Comparison of ENCODE assay signal across 8 cellular contexts in genomic region chr22:37242395-37242918, GRCh38. TPM values are rescaled to one million over a fixed set of nuclear protein-coding genes. Genes with fewer than 3 reads are reported as not detected.
DNase-seq lines count a peak whose midpoint lies in the region; ATAC-seq and TF ChIP-seq lines count a peak whose summit lies in the region.

No MANE protein-coding gene starts in this region.

- WGBS in right lobe of liver (ENCODE audit: insufficient coverage, low coverage, low lambda C conversion rate, missing lambda C conversion rate): 28% methylated on average over 15 of the region's 16 CpGs

- TF ChIP-seq POLR2A in GM19099 (IDR thresholded peaks at IDR 0.05; ENCODE audit: extremely low read depth, insufficient read length, low read depth) (peak; percentile 70), right lobe of liver (IDR thresholded peaks at IDR 0.05) (no peak)

- intact Hi-C loops in right lobe of liver (cut with DNase I): no loop called here

- peaks cover 20% of the 10 kb centered on the region for H3K36me3 Mint-ChIP-seq in activated naive CD4-positive, alpha-beta T cell treated with anti-CD3 and anti-CD28 coated beads, Interleukin-2, amount 50 U/mL, for 24 hours

- H3K4me3 ChIP-seq in right lobe of liver: peak overlapping the region; percentile 9 to 47 (median 10)

- H3K27ac Mint-ChIP-seq in activated naive CD4-positive, alpha-beta T cell treated with anti-CD3 and anti-CD28 coated beads, Interleukin-2, amount 50 U/mL, for 24 hours: peak overlapping the region; percentile 84

- H3K27me3 Mint-ChIP-seq in activated naive CD4-positive, alpha-beta T cell treated with anti-CD3 and anti-CD28 coated beads, Interleukin-2, amount 50 U/mL, for 24 hours: no peaks in the 10 kb centered on the region

- DNase-seq in SW480 (ENCODE audit: low spot score): peak; percentile 28
- peak in 2 of 3 donors; percentile 64 to 81 for DNase-seq in right lobe of liver
- peak; percentile 91 to 92 for DNase-seq in stimulated activated CD8-positive, alpha-beta memory T cell treated with anti-CD3 and anti-CD28 coated beads, Interleukin-7, amount 100 ng/mL, for 4 hours (ENCODE audit: low read depth in 2 of 2)
- no peak for DNase-seq in NCI-H146 (lab: John Stamatoyannopoulos, UW)
- no peak for DNase-seq in NCI-H2171 (lab: John Stamatoyannopoulos, UW)

- peaks cover 54% of the 10 kb centered on the region for H3K4me1 Mint-ChIP-seq in activated naive CD4-positive, alpha-beta T cell treated with anti-CD3 and anti-CD28 coated beads, Interleukin-2, amount 50 U/mL, for 24 hours

- no peaks in the 10 kb centered on the region for H3K36me3 ChIP-seq in right lobe of liver

- no peaks in the 10 kb centered on the region for H3K27me3 ChIP-seq in right lobe of liver

- TF ChIP-seq CTCF in right lobe of liver (IDR thresholded peaks at IDR 0.05): no peak

- peak; percentile 56 for ATAC-seq in HG03342 (IDR thresholded peaks at IDR 0.05; ENCODE audit: unreplicated experiment)
- peak; percentile 60 to 65 (median 65) for ATAC-seq in right lobe of liver

- peak overlapping the region; percentile 86 for H3K4me3 Mint-ChIP-seq in activated naive CD4-positive, alpha-beta T cell treated with anti-CD3 and anti-CD28 coated beads, Interleukin-2, amount 50 U/mL, for 24 hours

- no peaks in the 10 kb centered on the region for H3K9me3 ChIP-seq in right lobe of liver

- no peaks in the 10 kb centered on the region for H3K4me1 ChIP-seq in right lobe of liver

- H3K9me3 Mint-ChIP-seq in activated naive CD4-positive, alpha-beta T cell treated with anti-CD3 and anti-CD28 coated beads, Interleukin-2, amount 50 U/mL, for 24 hours: no peaks in the 10 kb centered on the region

- peak overlapping the region in 2 of 3 donors; percentile 40 to 67 for H3K27ac ChIP-seq in right lobe of liver

RNA-seq across cellular contexts. Expression of gene RAC2, which starts 1.6 kb away (rescaled TPM):
- total RNA-seq in right lobe of liver: 10 to 100 TPM in 1 of 6 experiments, 1 to 10 TPM in 5; 3.4 to 12.9 (median 6.5) TPM

RNA-seq across cellular contexts. Expression of gene SSTR3, which starts 30.2 kb away (rescaled TPM):
- not detected for total RNA-seq in right lobe of liver

RNA-seq across cellular contexts. Expression of gene CYTH4, which starts 39.9 kb away (rescaled TPM):
- total RNA-seq in right lobe of liver: 10 to 100 TPM in 1 of 6 experiments, 1 to 10 TPM in 5; 2.9 to 12.8 (median 4.0) TPM

RNA-seq across cellular contexts. Expression of gene C1QTNF6, which starts 54.4 kb away (rescaled TPM):
- total RNA-seq in right lobe of liver: 10 to 100 TPM in 2 of 6 experiments, 1 to 10 TPM in 4; 3.3 to 12.6 (median 6.3) TPM

Comparison
In these comparisons a context has a peak if more than half of its experiments do, and no peak if none do; other contexts are left out.
1. DNase-seq: peak in SW480 (single experiment), right lobe of liver (2 of 3) and stimulated activated CD8-positive, alpha-beta memory T cell treated with anti-CD3 and anti-CD28 coated beads, Interleukin-7, amount 100 ng/mL, for 4 hours (2 of 2); none in NCI-H146 (single experiment) and NCI-H2171 (single experiment).